Comparison of ENCODE assay signal across 1 cellular context in genomic region chr19:36492689-36493453, GRCh38.
A peak's percentile ranks its signal among the peaks of the same experiment; 100 is the strongest.
TF ChIP-seq lines count a peak whose summit lies in the region.

No MANE protein-coding gene starts in this region.

TF ChIP-seq in GM12878, 131 proteins besides CTCF, POLR2A, EP300 and RAD21 (continued from another document):
- peak; percentile 51 to 53; a peak in 2 of 4 replicates for TF ChIP-seq IKZF2 (IDR thresholded peaks at IDR 0.05)
- TF ChIP-seq TCF12 (IDR thresholded peaks at IDR 0.05; ENCODE audit: low read depth, low read length), result 0 out of 2 replicates have a peak, but pooled peaks have one; percentile 27
- TF ChIP-seq MEF2B (IDR thresholded peaks at IDR 0.05; ENCODE audit: partially characterized antibody, poor library complexity, severe bottlenecking), result peak; percentile 24
- peak; percentile 63; the same call in 1 of the 2 replicates for TF ChIP-seq RAD51 (IDR thresholded peaks at IDR 0.05)
- peak; percentile 25; the same call in 1 of the 2 replicates for TF ChIP-seq EED (IDR thresholded peaks at IDR 0.05; ENCODE audit: low read depth)
- TF ChIP-seq IKZF1 (conservative IDR thresholded peaks at IDR 0.05), result peak; percentile 23; the same call in 1 of the 2 replicates
